In the genomic region with DNA sequence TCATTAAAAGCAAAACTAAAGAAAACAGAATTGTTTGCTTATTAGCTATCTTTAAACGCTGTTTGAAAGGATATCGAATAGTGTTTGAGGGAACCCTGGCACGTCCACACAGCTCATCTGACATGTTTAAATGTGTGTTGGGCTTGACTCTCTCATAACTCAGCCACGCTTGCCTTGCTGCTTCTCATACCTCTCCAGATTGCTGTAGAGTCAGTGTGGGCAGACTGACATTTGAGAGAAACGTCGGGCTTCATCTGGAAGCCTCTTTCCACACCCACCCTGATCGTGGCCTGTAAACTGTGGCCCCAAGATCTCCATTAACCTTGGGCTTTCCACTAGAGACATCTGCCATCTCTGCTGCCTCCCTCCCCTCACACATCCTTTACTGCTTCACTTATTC, we compare ENCODE assay signal across 7 cellular contexts.
A peak's percentile ranks its signal among the peaks of the same experiment; 100 is the strongest.
DNase-seq lines count a peak whose midpoint lies in the region; ATAC-seq and TF ChIP-seq lines count a peak whose summit lies in the region.
"Not testable (repeated sequence)": the region's sequence is repeated elsewhere in the genome, so short reads cannot be mapped to it uniquely, and the experiment has no call there.

No MANE protein-coding gene starts in this region.

- peak overlapping the region in 3 of 4 donors; percentile 19 to 77 (median 48) for H3K4me3 Mint-ChIP-seq in CD4-positive, CD25-positive, alpha-beta regulatory T cell
- H3K4me3 Mint-ChIP-seq in HFFc6; activated CD8-positive, alpha-beta T cell treated with anti-CD3 and anti-CD28 coated beads, Interleukin-2, amount 10 ng/mL, durations not matched to agents 7 days and 5 days: not testable (repeated sequence)
- peak overlapping the region in 1 of 3 donors; percentile 17 for H3K4me3 Mint-ChIP-seq in T-cell
- peak overlapping the region; percentile 44 for H3K4me3 Mint-ChIP-seq in activated naive CD4-positive, alpha-beta T cell treated with anti-CD3 and anti-CD28 coated beads, Interleukin-2, amount 50 U/mL, for 24 hours
- H3K4me3 Mint-ChIP-seq in effector memory CD8-positive, alpha-beta T cell, result peak overlapping the region in 1 of 2 donors; percentile 7

- not testable (repeated sequence) for H3K9me3 Mint-ChIP-seq in CD4-positive, CD25-positive, alpha-beta regulatory T cell; HFFc6; T-cell; activated CD8-positive, alpha-beta T cell treated with anti-CD3 and anti-CD28 coated beads, Interleukin-2, amount 10 ng/mL, durations not matched to agents 7 days and 5 days (ENCODE audit: insufficient read depth); activated naive CD4-positive, alpha-beta T cell treated with anti-CD3 and anti-CD28 coated beads, Interleukin-2, amount 50 U/mL, for 24 hours; effector memory CD8-positive, alpha-beta T cell

- not testable (repeated sequence) for H3K36me3 Mint-ChIP-seq in CD4-positive, CD25-positive, alpha-beta regulatory T cell; HFFc6 (ENCODE audit: low read depth); activated CD8-positive, alpha-beta T cell treated with anti-CD3 and anti-CD28 coated beads, Interleukin-2, amount 10 ng/mL, durations not matched to agents 7 days and 5 days (ENCODE audit: low read depth); effector memory CD8-positive, alpha-beta T cell (ENCODE audit: insufficient read depth)
- peaks cover 17% of the 10 kb centered on the region for H3K36me3 Mint-ChIP-seq in T-cell
- peaks cover 21% of the 10 kb centered on the region for H3K36me3 Mint-ChIP-seq in activated naive CD4-positive, alpha-beta T cell treated with anti-CD3 and anti-CD28 coated beads, Interleukin-2, amount 50 U/mL, for 24 hours

- H3K9me3 ChIP-seq in CD4-positive, CD25-positive, alpha-beta regulatory T cell (ENCODE audit: control insufficient read depth in 2 of 2, low read length in 2 of 2), result not testable (repeated sequence)

- DNase-seq in CD4-positive, CD25-positive, alpha-beta regulatory T cell; HFFc6; T-cell; activated CD8-positive, alpha-beta T cell treated with anti-CD3 and anti-CD28 coated beads, Interleukin-2, amount 10 ng/mL, durations not matched to agents 7 days and 5 days; effector memory CD8-positive, alpha-beta T cell: not testable (repeated sequence)
- DNase-seq in stimulated activated CD4-positive, alpha-beta T cell treated with anti-CD3 and anti-CD28 coated beads, Interleukin-1b, Interleukin-23, amount 100 ng/mL, for 48 hours, result peak; percentile 30

- TF ChIP-seq CTCF in HFFc6 (IDR thresholded peaks at IDR 0.05), result not testable (repeated sequence)

- peak overlapping the region; percentile 71 for H3K27ac ChIP-seq in CD4-positive, CD25-positive, alpha-beta regulatory T cell (ENCODE audit: insufficient read depth, low read length, poor library complexity, severe bottlenecking)

- H3K4me3 ChIP-seq in CD4-positive, CD25-positive, alpha-beta regulatory T cell (ENCODE audit: low read depth, low read length), result not testable (repeated sequence)

- not testable (repeated sequence) for H3K4me1 ChIP-seq in CD4-positive, CD25-positive, alpha-beta regulatory T cell (ENCODE audit: control insufficient read depth, insufficient read depth, low read length, poor library complexity, severe bottlenecking)

- H3K27ac Mint-ChIP-seq in CD4-positive, CD25-positive, alpha-beta regulatory T cell, result peak overlapping the region; percentile 92 to 93 (median 93)
- peak overlapping the region; percentile 36; the same call in 1 of the 2 replicates for H3K27ac Mint-ChIP-seq in HFFc6
- H3K27ac Mint-ChIP-seq in T-cell, result peak overlapping the region; percentile 71 to 97
- peak overlapping the region; percentile 84 for H3K27ac Mint-ChIP-seq in activated CD8-positive, alpha-beta T cell treated with anti-CD3 and anti-CD28 coated beads, Interleukin-2, amount 10 ng/mL, durations not matched to agents 7 days and 5 days
- peak overlapping the region; percentile 93 for H3K27ac Mint-ChIP-seq in activated naive CD4-positive, alpha-beta T cell treated with anti-CD3 and anti-CD28 coated beads, Interleukin-2, amount 50 U/mL, for 24 hours
- H3K27ac Mint-ChIP-seq in effector memory CD8-positive, alpha-beta T cell, result peak overlapping the region; percentile 41 to 79

- CTCF ChIA-PET in T-cell (lab: Charles Lee); activated CD8-positive, alpha-beta T cell treated with anti-CD3 and anti-CD28 coated beads, Interleukin-2, amount 10 ng/mL, durations not matched to agents 7 days and 5 days (lab: Charles Lee): not testable (repeated sequence)

- not testable (repeated sequence) for H3K27me3 Mint-ChIP-seq in CD4-positive, CD25-positive, alpha-beta regulatory T cell; HFFc6 (ENCODE audit: insufficient read depth); T-cell; activated CD8-positive, alpha-beta T cell treated with anti-CD3 and anti-CD28 coated beads, Interleukin-2, amount 10 ng/mL, durations not matched to agents 7 days and 5 days (ENCODE audit: low read depth); activated naive CD4-positive, alpha-beta T cell treated with anti-CD3 and anti-CD28 coated beads, Interleukin-2, amount 50 U/mL, for 24 hours; effector memory CD8-positive, alpha-beta T cell

- ATAC-seq in CD4-positive, CD25-positive, alpha-beta regulatory T cell (ENCODE audit: low read depth in 2 of 2); T-cell (replicated peaks in 1 of 4); activated CD8-positive, alpha-beta T cell treated with anti-CD3 and anti-CD28 coated beads, Interleukin-2, amount 10 ng/mL, durations not matched to agents 7 days and 5 days; effector memory CD8-positive, alpha-beta T cell (replicated peaks): not testable (repeated sequence)

- H3K36me3 ChIP-seq in CD4-positive, CD25-positive, alpha-beta regulatory T cell (ENCODE audit: control insufficient read depth, insufficient read depth, low read length), result not testable (repeated sequence)

- not testable (repeated sequence) for H3K27me3 ChIP-seq in CD4-positive, CD25-positive, alpha-beta regulatory T cell (ENCODE audit: control insufficient read depth, insufficient read depth, low read length)

- POLR2A ChIA-PET in T-cell (lab: Charles Lee); activated CD8-positive, alpha-beta T cell treated with anti-CD3 and anti-CD28 coated beads, Interleukin-2, amount 10 ng/mL, durations not matched to agents 7 days and 5 days (lab: Charles Lee): not testable (repeated sequence)

- H3K4me1 Mint-ChIP-seq in CD4-positive, CD25-positive, alpha-beta regulatory T cell, result peaks cover 0 to 40% (median 8%) of the 10 kb centered on the region in 4 donors
- H3K4me1 Mint-ChIP-seq in HFFc6 (ENCODE audit: low read depth), result not testable (repeated sequence)
- H3K4me1 Mint-ChIP-seq in T-cell, result peaks cover 0 to 62% (median 12%) of the 10 kb centered on the region in 3 donors
- H3K4me1 Mint-ChIP-seq in activated CD8-positive, alpha-beta T cell treated with anti-CD3 and anti-CD28 coated beads, Interleukin-2, amount 10 ng/mL, durations not matched to agents 7 days and 5 days (ENCODE audit: low read depth), result peaks cover 49% of the 10 kb centered on the region
- peaks cover 55% of the 10 kb centered on the region for H3K4me1 Mint-ChIP-seq in activated naive CD4-positive, alpha-beta T cell treated with anti-CD3 and anti-CD28 coated beads, Interleukin-2, amount 50 U/mL, for 24 hours
- peaks cover 4 to 16% of the 10 kb centered on the region in 2 donors for H3K4me1 Mint-ChIP-seq in effector memory CD8-positive, alpha-beta T cell (ENCODE audit: low read depth in 2 of 2)

Comparison
In these comparisons a context has a peak if more than half of its experiments do, and no peak if none do; other contexts are left out.
1. H3K27ac Mint-ChIP-seq: peak in every context shown above with its lines; median percentile 93 in CD4-positive, CD25-positive, alpha-beta regulatory T cell; 93 in activated naive CD4-positive, alpha-beta T cell treated with anti-CD3 and anti-CD28 coated beads, Interleukin-2, amount 50 U/mL, for 24 hours; 84 in T-cell; 84 in activated CD8-positive, alpha-beta T cell treated with anti-CD3 and anti-CD28 coated beads, Interleukin-2, amount 10 ng/mL, durations not matched to agents 7 days and 5 days; 60 in effector memory CD8-positive, alpha-beta T cell; 36 in HFFc6.